Comparison of ENCODE assay signal across 9 cellular contexts in the genomic region with DNA sequence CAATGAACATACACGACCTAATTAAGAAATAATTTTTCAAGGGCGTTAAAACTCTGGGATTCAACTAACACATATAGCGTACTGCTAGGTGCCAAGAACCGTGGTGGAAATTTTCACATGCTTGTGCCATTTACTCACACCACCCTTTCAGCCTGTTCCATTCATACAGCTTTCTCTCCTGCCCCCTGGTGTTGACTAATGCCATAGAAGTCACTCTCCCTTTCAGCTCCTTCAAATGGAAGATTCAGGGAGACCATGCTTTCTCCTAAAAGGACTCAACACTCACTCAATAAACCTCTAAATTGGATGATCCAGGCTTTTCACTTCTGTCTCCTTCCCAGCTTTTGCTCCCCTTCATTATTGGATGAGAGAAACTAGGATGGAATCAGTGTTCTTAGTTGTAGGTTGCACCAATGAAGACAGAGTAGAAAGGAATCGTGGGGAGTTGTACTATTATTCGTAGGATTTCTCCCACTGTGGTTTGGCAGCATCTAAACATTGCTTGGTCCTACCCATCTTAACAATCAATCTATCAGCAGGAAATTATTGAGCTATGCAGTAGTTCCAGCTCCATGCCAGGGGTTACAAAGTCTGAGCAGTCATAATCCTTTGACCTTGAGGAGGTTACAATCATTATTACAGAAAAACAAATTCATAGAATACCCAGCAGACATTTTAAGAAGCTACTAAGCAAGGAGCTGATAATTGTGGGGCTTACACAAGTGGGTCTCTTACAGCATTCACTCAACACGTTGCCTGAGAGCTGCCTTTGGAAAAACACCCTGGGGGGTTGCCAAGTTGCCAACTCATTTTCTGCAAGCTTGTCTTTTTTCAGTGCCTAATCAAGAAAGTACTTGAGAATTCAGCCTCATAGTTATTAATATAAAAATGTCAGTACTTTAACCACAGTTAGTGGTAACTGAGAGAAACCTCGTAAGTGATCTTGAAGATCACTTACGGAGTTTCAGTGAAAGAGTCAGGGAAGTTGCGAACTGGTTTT. TPM values are rescaled to one million over a fixed set of nuclear protein-coding genes. Genes with fewer than 3 reads are reported as not detected.
DNase-seq lines count a peak whose midpoint lies in the region; ATAC-seq and TF ChIP-seq lines count a peak whose summit lies in the region.
"Had no signal": no experiment of that assay in that cellular context is flagged by ENCODE, and none has a peak within 500 bp of the region (broad histone marks: within the 10 kb centered on the region; RNA-seq: fewer than 3 reads in every experiment).

No MANE protein-coding gene starts in this region.

- POLR2A ChIA-PET in activated CD4-positive, alpha-beta memory T cell treated with anti-CD3 and anti-CD28 coated beads for 36 hours (lab: Charles Lee) = no interaction called here
- POLR2A ChIA-PET in naive thymus-derived CD8-positive, alpha-beta T cell (lab: Charles Lee) = interaction anchor here (0.6 kb wide), 1 partner anchor 337 kb away, joined by 3 read pairs; no protein-coding TSS in a partner anchor

- BruUV-seq in Calu3 (replicated peaks; lab: Mats Ljungman, UMichigan) = no TSS peak

- peak; percentile 54 to 62 for ATAC-seq in naive thymus-derived CD8-positive, alpha-beta T cell
- no peak for ATAC-seq in activated CD4-positive, CD25-positive, alpha-beta regulatory T cell treated with anti-CD3 and anti-CD28 coated beads, Interleukin-2, amount 50 U/mL, for 24 hours

- H3K36me3 Mint-ChIP-seq in Calu3 (ENCODE audit: insufficient read depth, unreplicated experiment) = peaks cover 19% of the 10 kb centered on the region
- no peaks in the 10 kb centered on the region for H3K36me3 Mint-ChIP-seq in activated CD4-positive, alpha-beta memory T cell treated with anti-CD3 and anti-CD28 coated beads for 36 hours
- H3K36me3 Mint-ChIP-seq in naive thymus-derived CD8-positive, alpha-beta T cell = no peaks in the 10 kb centered on the region

- intact Hi-C loops in Calu3 (cut with micrococcal nuclease; ENCODE audit: unreplicated experiment) = loop anchor here (1.0 to 5.0 kb wide), 4 partner anchors 79 to 243 kb away; no protein-coding TSS in a partner anchor
- intact Hi-C loops in activated CD4-positive, alpha-beta memory T cell treated with anti-CD3 and anti-CD28 coated beads for 36 hours (cut with micrococcal nuclease) = loop anchor here (1.0 to 2.0 kb wide), 6 partner anchors 83 to 724 kb away; no protein-coding TSS in a partner anchor

- DNase-seq in Calu3 = peak; percentile 76
- peak; percentile 84 for DNase-seq in HCEC 1CT
- peak; percentile 62 for DNase-seq in NCI-H226
- DNase-seq in activated CD4-positive, alpha-beta memory T cell treated with anti-CD3 and anti-CD28 coated beads for 36 hours = peak; percentile 52
- peak; percentile 73 for DNase-seq in fibroblast of gingiva (ENCODE audit: low read depth)
- peak in 9 of 10 donors; percentile 13 to 70 (median 38) for DNase-seq in naive thymus-derived CD8-positive, alpha-beta T cell
- peak; percentile 80 for DNase-seq in ureter (ENCODE audit: low spot score)

- H3K9me3 Mint-ChIP-seq in Calu3 (ENCODE audit: low read depth, unreplicated experiment) = no peaks in the 10 kb centered on the region
- no peaks in the 10 kb centered on the region for H3K9me3 Mint-ChIP-seq in activated CD4-positive, alpha-beta memory T cell treated with anti-CD3 and anti-CD28 coated beads for 36 hours
- H3K9me3 Mint-ChIP-seq in naive thymus-derived CD8-positive, alpha-beta T cell = no peaks in the 10 kb centered on the region

- CTCF ChIA-PET in Calu3 (lab: Charles Lee) = interaction anchor here (0.7 to 1.9 kb wide), 10 partner anchors 9 to 142 kb away, joined by 3 to 12 read pairs (median 4); no protein-coding TSS in a partner anchor
- CTCF ChIA-PET in activated CD4-positive, alpha-beta memory T cell treated with anti-CD3 and anti-CD28 coated beads for 36 hours (lab: Charles Lee) = interaction anchor here (0.8 to 6.0 kb wide), 31 partner anchors 9 to 724 kb away, joined by 3 to 129 read pairs (median 4); no protein-coding TSS in a partner anchor

- no peak for TF ChIP-seq CTCF in Calu3 (IDR thresholded peaks at IDR 0.05; ENCODE audit: unreplicated experiment)

- peaks cover 8% of the 10 kb centered on the region for H3K4me1 Mint-ChIP-seq in Calu3 (ENCODE audit: low read depth, unreplicated experiment)
- H3K4me1 Mint-ChIP-seq in activated CD4-positive, alpha-beta memory T cell treated with anti-CD3 and anti-CD28 coated beads for 36 hours (ENCODE audit: low read depth) = peaks cover 6% of the 10 kb centered on the region
- H3K4me1 Mint-ChIP-seq in naive thymus-derived CD8-positive, alpha-beta T cell = peaks cover 5 to 11% (median 7%) of the 10 kb centered on the region in 4 donors

- H3K27ac Mint-ChIP-seq in Calu3 (ENCODE audit: unreplicated experiment) = no peak overlapping the region
- H3K27ac Mint-ChIP-seq in activated CD4-positive, alpha-beta memory T cell treated with anti-CD3 and anti-CD28 coated beads for 36 hours = no peak overlapping the region
- no peak overlapping the region for H3K27ac Mint-ChIP-seq in naive thymus-derived CD8-positive, alpha-beta T cell

- H3K4me3 Mint-ChIP-seq in Calu3 (ENCODE audit: low read depth, unreplicated experiment) = no peak overlapping the region
- H3K4me3 Mint-ChIP-seq in activated CD4-positive, alpha-beta memory T cell treated with anti-CD3 and anti-CD28 coated beads for 36 hours = no peak overlapping the region
- H3K4me3 Mint-ChIP-seq in naive thymus-derived CD8-positive, alpha-beta T cell = peak overlapping the region in 1 of 10 donors; percentile 28

- H3K27me3 Mint-ChIP-seq in Calu3 (ENCODE audit: unreplicated experiment) = no peaks in the 10 kb centered on the region
- peaks cover 37% of the 10 kb centered on the region for H3K27me3 Mint-ChIP-seq in activated CD4-positive, alpha-beta memory T cell treated with anti-CD3 and anti-CD28 coated beads for 36 hours
- H3K27me3 Mint-ChIP-seq in naive thymus-derived CD8-positive, alpha-beta T cell = peaks cover 31 to 62% (median 45%) of the 10 kb centered on the region in 5 donors

RNA-seq across cellular contexts. Expression of a gene that starts 2.8 kb away (rescaled TPM):
- total RNA-seq in Calu3 (2022) (5.5 and 7.8 TPM in 2 replicates), ureter (113 TPM)
- under 1 TPM in 1 of 2 experiments, not detected in 1; 0.07 TPM for total RNA-seq in activated CD4-positive, alpha-beta memory T cell treated with anti-CD3 and anti-CD28 coated beads for 36 hours
- total RNA-seq in naive thymus-derived CD8-positive, alpha-beta T cell = not detected
- polyA plus RNA-seq in naive thymus-derived CD8-positive, alpha-beta T cell = not detected
- total RNA-seq: T-helper 2 cell treated with Interferon-gamma antibody and Interleukin-4, amounts not matched to agents 100 ng/mL and 5 ng/mL, for 36 hours had no signal

Comparison
In these comparisons a context has a peak if more than half of its experiments do, and no peak if none do; other contexts are left out.
1. ATAC-seq: peak in naive thymus-derived CD8-positive, alpha-beta T cell (2 of 2); none in activated CD4-positive, CD25-positive, alpha-beta regulatory T cell treated with anti-CD3 and anti-CD28 coated beads, Interleukin-2, amount 50 U/mL, for 24 hours (0 of 2).
2. RNA of a gene that starts 2.8 kb away (total RNA-seq): 113 TPM in ureter (single experiment); 5.5 to 7.8 TPM in Calu3, 0.07 TPM in activated CD4-positive, alpha-beta memory T cell treated with anti-CD3 and anti-CD28 coated beads for 36 hours and not detected in naive thymus-derived CD8-positive, alpha-beta T cell; every median in the first group is over 10 times any median in the second.
3. Peak in every context shown above with its lines, with median percentiles within 50 percentile points of each other: DNase-seq.